ENCODE assay signal across 1 cellular context in the genomic region with DNA sequence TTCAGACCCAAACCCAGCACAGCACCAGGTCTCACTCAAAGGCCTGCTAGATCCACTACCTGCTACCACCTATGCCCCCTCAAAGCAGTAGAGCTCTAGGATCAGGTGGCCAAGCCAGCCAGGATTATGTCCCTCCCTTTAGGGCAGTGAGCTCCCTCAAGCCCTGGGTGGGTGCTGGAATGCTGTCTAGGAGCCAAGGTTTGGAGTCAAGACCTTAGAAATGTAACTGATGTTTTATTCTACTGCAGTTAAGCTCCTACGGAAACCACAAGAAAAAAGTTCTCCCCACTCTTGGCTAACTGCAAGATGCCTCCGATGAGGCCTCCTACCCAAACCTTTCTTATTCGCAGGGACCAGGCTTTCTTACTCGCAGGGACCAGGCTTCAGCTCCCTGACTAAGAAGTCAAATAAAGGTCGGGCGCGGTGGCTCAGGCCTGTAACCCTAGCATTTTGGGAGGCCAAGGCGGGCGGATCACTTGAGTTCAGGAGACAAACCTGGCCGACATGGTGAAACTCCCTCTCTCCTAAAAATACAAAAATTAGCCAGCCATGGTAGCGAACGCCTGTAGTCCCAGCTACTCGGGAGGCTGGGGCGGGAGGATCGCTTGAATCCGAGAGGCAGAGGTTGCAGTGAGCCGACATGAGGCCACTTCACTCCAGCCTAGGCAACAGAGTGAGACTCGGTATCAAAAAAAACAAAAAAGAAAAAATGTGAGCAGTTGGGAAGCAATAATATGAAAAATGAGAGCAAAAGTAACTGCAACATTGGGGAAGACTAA.
TF ChIP-seq lines count a peak whose summit lies in the region.

No MANE protein-coding gene starts in this region.

TF ChIP-seq in SK-N-SH, 30 proteins besides CTCF, POLR2A, EP300 and RAD21 (continued from another document):
- TF ChIP-seq, protein P1, sequence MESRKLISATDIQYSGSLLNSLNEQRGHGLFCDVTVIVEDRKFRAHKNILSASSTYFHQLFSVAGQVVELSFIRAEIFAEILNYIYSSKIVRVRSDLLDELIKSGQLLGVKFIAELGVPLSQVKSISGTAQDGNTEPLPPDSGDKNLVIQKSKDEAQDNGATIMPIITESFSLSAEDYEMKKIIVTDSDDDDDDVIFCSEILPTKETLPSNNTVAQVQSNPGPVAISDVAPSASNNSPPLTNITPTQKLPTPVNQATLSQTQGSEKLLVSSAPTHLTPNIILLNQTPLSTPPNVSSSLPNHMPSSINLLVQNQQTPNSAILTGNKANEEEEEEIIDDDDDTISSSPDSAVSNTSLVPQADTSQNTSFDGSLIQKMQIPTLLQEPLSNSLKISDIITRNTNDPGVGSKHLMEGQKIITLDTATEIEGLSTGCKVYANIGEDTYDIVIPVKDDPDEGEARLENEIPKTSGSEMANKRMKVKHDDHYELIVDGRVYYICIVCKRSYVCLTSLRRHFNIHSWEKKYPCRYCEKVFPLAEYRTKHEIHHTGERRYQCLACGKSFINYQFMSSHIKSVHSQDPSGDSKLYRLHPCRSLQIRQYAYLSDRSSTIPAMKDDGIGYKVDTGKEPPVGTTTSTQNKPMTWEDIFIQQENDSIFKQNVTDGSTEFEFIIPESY (IDR thresholded peaks at IDR 0.05; ENCODE audit: borderline replicate concordance, low read depth) = no peak
- TF ChIP-seq YY1 (IDR thresholded peaks at IDR 0.05; ENCODE audit: low read depth) (no peak), SMC3 (IDR thresholded peaks at IDR 0.05; ENCODE audit: low read depth, low read length) (no peak)
